Comparison of ENCODE assay signal across 8 cellular contexts in the genomic region with DNA sequence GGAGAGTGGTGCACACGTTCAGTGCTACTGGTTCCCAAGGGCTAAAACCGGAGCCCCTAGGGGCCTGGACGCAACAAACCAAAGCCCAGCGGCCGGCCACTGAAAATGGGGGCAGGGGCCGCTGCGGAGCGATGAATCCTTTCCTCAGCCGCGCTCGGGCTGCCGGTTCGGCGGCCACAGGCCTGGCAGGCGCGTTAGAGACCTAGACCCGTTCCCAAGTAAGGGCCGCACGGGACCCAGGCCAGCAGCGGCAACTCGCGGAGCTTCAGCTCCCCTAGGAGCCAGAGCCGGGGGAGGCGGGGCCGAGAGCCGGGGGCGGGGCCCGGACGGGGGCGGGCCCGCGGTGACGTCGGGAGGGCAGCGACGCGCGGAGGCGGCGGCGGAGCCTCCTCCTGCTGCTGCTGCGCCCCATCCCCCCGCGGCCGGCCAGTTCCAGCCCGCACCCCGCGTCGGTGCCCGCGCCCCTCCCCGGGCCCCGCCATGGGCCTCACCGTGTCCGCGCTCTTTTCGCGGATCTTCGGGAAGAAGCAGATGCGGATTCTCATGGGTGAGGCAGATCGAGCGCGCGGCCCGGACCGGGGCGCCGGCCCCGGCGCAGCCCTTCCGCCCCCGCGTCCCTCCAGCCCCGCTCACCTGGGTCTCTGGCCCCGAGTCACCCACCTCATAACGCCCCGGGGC. TPM values are rescaled to one million over a fixed set of nuclear protein-coding genes. Genes with fewer than 3 reads are reported as not detected.
DNase-seq lines count a peak whose midpoint lies in the region; ATAC-seq and TF ChIP-seq lines count a peak whose summit lies in the region.

TSS of gene ARF5 (plus strand) at position 393 of the 678 bp plus-strand sequence. CDS start at position 481, 88 bp downstream.

- H3F3A ChIP-seq in Loucy (ENCODE audit: low read depth): 0 out of 2 replicates have a peak, but pooled peaks cover 2% of the 10 kb centered on the region

- H3K9ac ChIP-seq in Loucy (ENCODE audit: low read depth, low read length, poor library complexity, severe bottlenecking): peak within 1 kb of the TSS; percentile 87
- H3K9ac ChIP-seq in subcutaneous abdominal adipose tissue (ENCODE audit: low read length in 5 of 5): peak within 1 kb of the TSS; percentile 66 to 93 (median 92)

- H3K4me1 ChIP-seq in Loucy (ENCODE audit: insufficient read depth, low read length, poor library complexity, severe bottlenecking) (peaks cover 27% of the 10 kb centered on the region), SJCRH30 (0 out of 2 replicates have a peak, but pooled peaks cover 2% of the 10 kb centered on the region), foreskin keratinocyte (no peaks in the 10 kb centered on the region), neuron (ENCODE audit: insufficient read depth, low read length) (peaks cover 30% of the 10 kb centered on the region), subcutaneous abdominal adipose tissue (ENCODE audit: control insufficient read depth in 5 of 5, insufficient read depth in 5 of 5, low read length in 5 of 5) (peaks cover 23 to 50% (median 47%) of the 10 kb centered on the region in 5 donors)

- H3K4me3 ChIP-seq in Loucy (ENCODE audit: low read length, poor library complexity, severe bottlenecking) (peak within 1 kb of the TSS; percentile 97), SJCRH30 (peak within 1 kb of the TSS; percentile 97), neuron (ENCODE audit: low read length) (peak within 1 kb of the TSS; percentile 92), subcutaneous abdominal adipose tissue (ENCODE audit: low read depth in 1 of 5, low read length in 5 of 5) (peak within 1 kb of the TSS; percentile 79 to 92 (median 91))

- DNase-seq in ELF-1 (ENCODE audit: low read depth, low spot score) (peak; percentile 78), H4 (ENCODE audit: low spot score) (peak; percentile 60), SJCRH30 (peak; percentile 84 to 90), foreskin keratinocyte (peak in 1 of 2 donors; percentile 61)
- peak; percentile 83 for DNase-seq in activated gamma-delta T cell treated with anti-CD3 and anti-CD28 coated beads, Interleukin-2, amount 50 U/mL, for 16 hours (ENCODE audit: low read depth)

- ATAC-seq in foreskin keratinocyte: peak; percentile 83

- H3K36me3 ChIP-seq in Loucy (ENCODE audit: insufficient read depth, low read length): peaks cover 7% of the 10 kb centered on the region; the same call in 1 of the 2 replicates
- H3K36me3 ChIP-seq in SJCRH30: peaks cover 10% of the 10 kb centered on the region
- H3K36me3 ChIP-seq in neuron (ENCODE audit: insufficient read depth, low read length): peaks cover 31% of the 10 kb centered on the region
- H3K36me3 ChIP-seq in subcutaneous abdominal adipose tissue (ENCODE audit: control insufficient read depth in 5 of 5, insufficient read depth in 5 of 5, low read length in 5 of 5): peaks cover 3 to 24% (median 18%) of the 10 kb centered on the region in 5 donors

- H3K4me2 ChIP-seq in Loucy (ENCODE audit: low read depth, low read length, poor library complexity, severe bottlenecking): peak within 1 kb of the TSS; percentile 84

- H3K9me3 ChIP-seq in Loucy (ENCODE audit: insufficient read depth, low read depth, low read length): no peaks in the 10 kb centered on the region
- no peaks in the 10 kb centered on the region for H3K9me3 ChIP-seq in SJCRH30 (replicated peaks)
- no peaks in the 10 kb centered on the region for H3K9me3 ChIP-seq in neuron (ENCODE audit: low read length)
- H3K9me3 ChIP-seq in subcutaneous abdominal adipose tissue (ENCODE audit: control insufficient read depth in 5 of 5, low read length in 5 of 5): no peaks in the 10 kb centered on the region

- H3K27ac ChIP-seq in SJCRH30: peak within 1 kb of the TSS; percentile 56
- H3K27ac ChIP-seq in foreskin keratinocyte: peak within 1 kb of the TSS; percentile 96
- H3K27ac ChIP-seq in subcutaneous abdominal adipose tissue (ENCODE audit: low read depth, low read length): peak within 1 kb of the TSS; percentile 81

- TF ChIP-seq CTCF in Loucy (conservative IDR thresholded peaks at IDR 0.05; ENCODE audit: low read length) (no peak), foreskin keratinocyte (conservative IDR thresholded peaks at IDR 0.05) (no peak)

- peak within 1 kb of the TSS; percentile 95 for H2AFZ ChIP-seq in Loucy (ENCODE audit: low read length)
- H2AFZ ChIP-seq in neuron (ENCODE audit: low read depth, low read length): peak within 1 kb of the TSS; percentile 78

- H3K79me2 ChIP-seq in Loucy (ENCODE audit: insufficient read depth, low read length): peaks cover 39% of the 10 kb centered on the region

- peaks cover 26% of the 10 kb centered on the region for H4K20me1 ChIP-seq in Loucy (ENCODE audit: insufficient read depth, low read length, poor library complexity, severe bottlenecking)

- H3K9me2 ChIP-seq in Loucy (replicated peaks; ENCODE audit: low read depth, low read length): no peaks in the 10 kb centered on the region

- no peaks in the 10 kb centered on the region for H3K27me3 ChIP-seq in Loucy (ENCODE audit: insufficient read depth, low read length, poor library complexity, severe bottlenecking)
- H3K27me3 ChIP-seq in SJCRH30: no peaks in the 10 kb centered on the region
- H3K27me3 ChIP-seq in foreskin keratinocyte: no peaks in the 10 kb centered on the region
- H3K27me3 ChIP-seq in neuron (ENCODE audit: insufficient read depth, low read length): no peaks in the 10 kb centered on the region
- H3K27me3 ChIP-seq in subcutaneous abdominal adipose tissue (ENCODE audit: control insufficient read depth in 5 of 5, insufficient read depth in 4 of 5, low read length in 5 of 5): no peaks in the 10 kb centered on the region

RNA-seq across cellular contexts. Expression of gene ARF5, which starts in this region (rescaled TPM):
- total RNA-seq in H4 (2014; rRNA removed; shearing (Covaris generic)): 286 and 304 TPM in 2 replicates
- 120 and 152 TPM in 2 replicates for total RNA-seq in SJCRH30 (2014; rRNA removed; shearing (Covaris generic))
- 159 and 166 TPM in 2 replicates for total RNA-seq in foreskin keratinocyte
- polyA plus RNA-seq in foreskin keratinocyte: 318 and 322 TPM in 2 replicates
